In the genomic region with DNA sequence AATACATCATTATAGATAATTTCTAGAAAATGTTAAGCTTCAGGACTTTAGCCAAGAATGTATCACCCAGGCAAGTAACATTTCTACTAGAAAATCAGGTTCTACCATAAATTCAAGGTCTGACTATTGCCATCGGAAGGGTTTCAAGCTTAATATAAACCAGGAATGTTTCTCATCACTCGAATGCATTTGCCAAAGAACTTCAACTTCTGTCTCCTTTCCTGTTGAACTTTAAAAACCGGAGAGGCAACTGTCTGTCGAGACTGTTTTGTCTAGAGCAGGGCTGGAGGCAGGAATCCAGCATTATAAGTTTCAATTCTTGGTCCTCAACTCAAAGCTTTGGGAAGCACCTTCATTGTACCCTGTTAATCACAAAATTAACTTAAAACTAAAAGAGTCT, we compare ENCODE assay signal across 16 cellular contexts.
DNase-seq lines count a peak whose midpoint lies in the region; ATAC-seq and TF ChIP-seq lines count a peak whose summit lies in the region.
"Had no signal": no experiment of that assay in that cellular context is flagged by ENCODE, and none has a peak within 500 bp of the region (broad histone marks: within the 10 kb centered on the region; RNA-seq: fewer than 3 reads in every experiment).

No MANE protein-coding gene starts in this region.

- no peaks in the 10 kb centered on the region for H3K9me3 Mint-ChIP-seq in GM23338
- H3K9me3 Mint-ChIP-seq: CD8-positive, alpha-beta memory T cell had no signal

- no peak overlapping the region for H3K4ac ChIP-seq in neuronal stem cell (ENCODE audit: low read length)

- H2AFZ ChIP-seq in GM23338 (peak overlapping the region; percentile 28; the same call in 1 of the 2 replicates), neuronal stem cell (ENCODE audit: low read length) (peak overlapping the region; percentile 32)

- no peaks in the 10 kb centered on the region for H3K27me3 ChIP-seq in GM23338 (ENCODE audit: insufficient read depth)
- no peaks in the 10 kb centered on the region for H3K27me3 ChIP-seq in neuronal stem cell (ENCODE audit: control insufficient read depth in 3 of 3, insufficient read depth in 3 of 3, low read depth in 1 of 3, low read length in 3 of 3)
- H3K27me3 ChIP-seq in psoas muscle (ENCODE audit: insufficient read depth in 3 of 3, low read length in 2 of 3): peaks cover 0 to 5% (median 0%) of the 10 kb centered on the region in 3 donors
- H3K27me3 ChIP-seq: BLaER1 had no signal

- no peak overlapping the region for H3K18ac ChIP-seq in neuronal stem cell (ENCODE audit: low read length)

- H3K27ac ChIP-seq in GM23338 (ENCODE audit: low read depth) (no peak overlapping the region), neuronal stem cell (replicated peaks; ENCODE audit: low read length) (no peak overlapping the region), psoas muscle (no peak overlapping the region)
- H3K27ac ChIP-seq: BLaER1, HL-60 had no signal

- no peak overlapping the region for H2BK15ac ChIP-seq in neuronal stem cell (ENCODE audit: low read length)

- peaks cover 0 to 7% of the 10 kb centered on the region in 2 donors for H3K9me3 ChIP-seq in neuronal stem cell (replicated peaks in 1 of 2; ENCODE audit: control insufficient read depth in 2 of 2, insufficient read depth in 1 of 2, low read depth in 1 of 2, low read length in 2 of 2)
- no peaks in the 10 kb centered on the region for H3K9me3 ChIP-seq in psoas muscle
- H3K9me3 ChIP-seq: BLaER1, Caco-2 had no signal

- no peak overlapping the region for H2AK5ac ChIP-seq in neuronal stem cell (ENCODE audit: low read depth, low read length)

- WGBS in neuronal stem cell (ENCODE audit: extremely low coverage in 2 of 2, insufficient read length in 2 of 2, insufficient replicate concordance in 1 of 2), 2 donors: no CpG with 5 or more reads among the region's 4 CpGs
- WGBS in psoas muscle, 3 donors: 32 to 36% (median 36%) methylated on average over 4 of the region's 4 CpGs

- no peak overlapping the region for H2BK12ac ChIP-seq in neuronal stem cell (ENCODE audit: low read length)

- no peaks in the 10 kb centered on the region for H4K20me1 ChIP-seq in GM23338 (replicated peaks; ENCODE audit: insufficient read depth)
- H4K20me1 ChIP-seq: BLaER1 had no signal

- no peak overlapping the region for H4K91ac ChIP-seq in neuronal stem cell (ENCODE audit: low read depth, low read length, poor library complexity)

- H3K27me3 Mint-ChIP-seq in GM23338 (ENCODE audit: insufficient read depth, low read depth, poor library complexity): peaks cover 12% of the 10 kb centered on the region

- no peak overlapping the region for H3K27ac Mint-ChIP-seq in GM23338
- H3K27ac Mint-ChIP-seq: CD8-positive, alpha-beta memory T cell had no signal

- H3K4me1 ChIP-seq in GM23338 (ENCODE audit: insufficient read depth): peaks cover 17% of the 10 kb centered on the region; the same call in 1 of the 2 replicates
- H3K4me1 ChIP-seq in neuronal stem cell (ENCODE audit: control insufficient read depth in 2 of 2, insufficient read depth in 1 of 2, low read depth in 1 of 2, low read length in 2 of 2): peaks cover 0 to 22% of the 10 kb centered on the region in 2 donors
- H3K4me1 ChIP-seq in psoas muscle: peaks cover 4% of the 10 kb centered on the region
- H3K4me1 ChIP-seq: BLaER1 had no signal

- H3K4me2 ChIP-seq in GM23338 (no peak overlapping the region), neuronal stem cell (ENCODE audit: insufficient read depth, low read length, poor library complexity, severe bottlenecking) (no peak overlapping the region)
- H3K4me2 ChIP-seq: BLaER1 had no signal

- no peak overlapping the region for H2BK120ac ChIP-seq in neuronal stem cell (ENCODE audit: low read depth, low read length)

- H3K14ac ChIP-seq in neuronal stem cell (ENCODE audit: low read length): no peak overlapping the region

- TF ChIP-seq CTCF in AG10803 (conservative IDR thresholded peaks at IDR 0.05; ENCODE audit: low read length) (no peak), GM23338 (conservative IDR thresholded peaks at IDR 0.05; ENCODE audit: low read depth in 2 of 2) (no peak), fibroblast of villous mesenchyme (IDR thresholded peaks at IDR 0.05; ENCODE audit: insufficient read depth, low read depth, low read length) (no peak), psoas muscle (IDR thresholded peaks at IDR 0.05) (no peak)

- peak; percentile 3 for DNase-seq in AG10803 (ENCODE audit: low read depth)
- no peak for DNase-seq in GM23338 (ENCODE audit: low spot score)
- DNase-seq in fibroblast of villous mesenchyme (ENCODE audit: low read depth): peak; percentile 24
- DNase-seq in neuronal stem cell (ENCODE audit: low spot score): no peak
- no peak for DNase-seq in SW 1271 (lab: John Stamatoyannopoulos, UW)
- DNase-seq in psoas muscle: no peak
- DNase-seq: Caco-2; CD8-positive, alpha-beta memory T cell; DND-41; GF-D8; HCEC 1CT had no signal

- intact Hi-C loops in psoas muscle (cut with DNase I): no loop called here

- H3K9ac ChIP-seq in neuronal stem cell (ENCODE audit: low read depth, low read length, poor library complexity): no peak overlapping the region
- H3K9ac ChIP-seq: BLaER1 had no signal

- H4K8ac ChIP-seq in neuronal stem cell (ENCODE audit: low read depth, low read length): no peak overlapping the region

- H3K4me3 Mint-ChIP-seq in GM23338: no peak overlapping the region
- H3K4me3 Mint-ChIP-seq: CD8-positive, alpha-beta memory T cell had no signal

- H3K36me3 ChIP-seq in GM23338 (ENCODE audit: insufficient read depth): no peaks in the 10 kb centered on the region; the same call in 1 of the 2 replicates
- H3K36me3 ChIP-seq in neuronal stem cell (replicated peaks in 1 of 2; ENCODE audit: control insufficient read depth in 2 of 2, insufficient read depth in 2 of 2, low read length in 2 of 2): no peaks in the 10 kb centered on the region
- H3K36me3 ChIP-seq in psoas muscle (ENCODE audit: insufficient read depth in 1 of 2, low read depth in 1 of 2): no peaks in the 10 kb centered on the region
- H3K36me3 ChIP-seq: BLaER1 had no signal

- no peaks in the 10 kb centered on the region for H3K79me1 ChIP-seq in neuronal stem cell (ENCODE audit: low read depth, low read length)

- H3K4me3 ChIP-seq in AG10803 (ENCODE audit: low read length) (no peak overlapping the region), GM23338 (no peak overlapping the region), fibroblast of villous mesenchyme (ENCODE audit: low read depth, low read length) (no peak overlapping the region), neuronal stem cell (ENCODE audit: low read length in 2 of 2) (no peak overlapping the region), psoas muscle (no peak overlapping the region)
- H3K4me3 ChIP-seq: BLaER1, GM12878 had no signal

- ATAC-seq in GM23338 (no peak), GM18868 (IDR thresholded peaks at IDR 0.05; ENCODE audit: unreplicated experiment) (no peak), HG03039 (IDR thresholded peaks at IDR 0.05; ENCODE audit: unreplicated experiment) (no peak), psoas muscle (no peak)
- ATAC-seq: GM12878 had no signal

- H3K36me3 Mint-ChIP-seq in GM23338 (ENCODE audit: low read depth): no peaks in the 10 kb centered on the region; the same call in 2 of the 3 replicates

- no peak overlapping the region for H2BK5ac ChIP-seq in neuronal stem cell (ENCODE audit: low read length)

- H3K79me2 ChIP-seq in GM23338 (replicated peaks; ENCODE audit: insufficient read depth): no peaks in the 10 kb centered on the region

- no peaks in the 10 kb centered on the region for H3F3A ChIP-seq in GM23338 (replicated peaks; ENCODE audit: low read depth)

- H3K9me2 ChIP-seq in GM23338 (ENCODE audit: insufficient read depth): 0 out of 2 replicates have a peak, but pooled peaks cover 13% of the 10 kb centered on the region

- peaks cover 27% of the 10 kb centered on the region for H3K4me1 Mint-ChIP-seq in GM23338
- H3K4me1 Mint-ChIP-seq: CD8-positive, alpha-beta memory T cell had no signal

- H3K23ac ChIP-seq in neuronal stem cell (ENCODE audit: low read depth, low read length, poor library complexity): no peak overlapping the region

TF ChIP-seq in GM23338, 12 proteins besides CTCF, POLR2A, EP300 and RAD21 (continues in another document):
- TF ChIP-seq CREB1 (CRISPR knock-in tag; IDR thresholded peaks at IDR 0.05; ENCODE audit: low read depth) (no peak), ZNF114 (CRISPR knock-in tag; IDR thresholded peaks at IDR 0.05) (no peak)

Comparison
In these comparisons a context has a peak if more than half of its experiments do, and no peak if none do; other contexts are left out.
1. DNase-seq: peak in AG10803 (single experiment) and fibroblast of villous mesenchyme (single experiment); none in GM23338 (single experiment), neuronal stem cell (single experiment), SW 1271 (0 of 2) and psoas muscle (0 of 2).